ENCODE assay signal across 8 cellular contexts in genomic region chr20:37526238-37526838, GRCh38. TPM values are rescaled to one million over a fixed set of nuclear protein-coding genes. Genes with fewer than 3 reads are reported as not detected.
DNase-seq lines count a peak whose midpoint lies in the region; ATAC-seq and TF ChIP-seq lines count a peak whose summit lies in the region.

No MANE protein-coding gene starts in this region.

- peaks cover 51% of the 10 kb centered on the region for H3K4me1 Mint-ChIP-seq in activated naive CD8-positive, alpha-beta T cell (ENCODE audit: low read depth)

- peak overlapping the region; percentile 99 for H3K27ac Mint-ChIP-seq in activated naive CD8-positive, alpha-beta T cell

- H3K36me3 ChIP-seq in DND-41 (ENCODE audit: insufficient read depth, low read length): no peaks in the 10 kb centered on the region; the same call in 1 of the 2 replicates

- H4K20me1 ChIP-seq in DND-41 (ENCODE audit: insufficient read depth, low read length): peaks cover 35% of the 10 kb centered on the region

- no peak for TF ChIP-seq CTCF in DND-41 (IDR thresholded peaks at IDR 0.05; ENCODE audit: borderline replicate concordance, extremely low read depth, low read length, poor library complexity, severe bottlenecking)

- H3K27me3 Mint-ChIP-seq in activated naive CD8-positive, alpha-beta T cell: no peaks in the 10 kb centered on the region

- DNase-seq in DND-41 (no peak), left ventricle myocardium superior (peak; percentile 49), pulmonary artery endothelial cell (ENCODE audit: low read depth, low spot score) (peak; percentile 92), KG1 (lab: John Stamatoyannopoulos, UW) (no peak)
- no peak for DNase-seq in Jurkat, Clone E6-1 (ENCODE audit: low read depth, low spot score)
- no peak for DNase-seq in stimulated activated CD4-positive, alpha-beta T cell treated with anti-CD3 and anti-CD28 coated beads, Interleukin-12 subunit alpha, Interleukin-12 subunit beta, amount 100 ng/mL, for 4 hours

- ATAC-seq in DND-41 (ENCODE audit: insufficient read depth, low read depth) (no peak), left ventricle myocardium superior (peak; percentile 5), HG02938 (IDR thresholded peaks at IDR 0.05; ENCODE audit: unreplicated experiment) (no peak)

- peaks cover 39% of the 10 kb centered on the region for H3K4me1 ChIP-seq in DND-41 (ENCODE audit: insufficient read depth, low read length)

- intact Hi-C loops in left ventricle myocardium superior (cut with micrococcal nuclease): no loop called here

- peak overlapping the region; percentile 70 for H3K9ac ChIP-seq in DND-41 (ENCODE audit: low read depth, low read length)

- peak overlapping the region; percentile 85 for H3K4me3 Mint-ChIP-seq in activated naive CD8-positive, alpha-beta T cell

- peak overlapping the region; percentile 89 for H3K4me2 ChIP-seq in DND-41 (ENCODE audit: insufficient read depth, low read length)

- H2AFZ ChIP-seq in DND-41 (ENCODE audit: low read depth, low read length): no peak overlapping the region

- H3K36me3 Mint-ChIP-seq in activated naive CD8-positive, alpha-beta T cell: no peaks in the 10 kb centered on the region

- H3K4me3 ChIP-seq in DND-41 (ENCODE audit: low read depth in 1 of 2, low read length in 2 of 2): peak overlapping the region; percentile 63 to 77; a peak in 3 of 4 replicates
- peak overlapping the region; percentile 92 for H3K4me3 ChIP-seq in Jurkat, Clone E6-1 (ENCODE audit: low read length)

- peak overlapping the region; percentile 98 for H3K27ac ChIP-seq in DND-41 (ENCODE audit: low read length)

- no peaks in the 10 kb centered on the region for H3K27me3 ChIP-seq in DND-41 (ENCODE audit: insufficient read depth, low read length, poor library complexity)

- no peaks in the 10 kb centered on the region for H3K9me3 Mint-ChIP-seq in activated naive CD8-positive, alpha-beta T cell (ENCODE audit: low read depth)

- no peaks in the 10 kb centered on the region for H3K9me3 ChIP-seq in DND-41 (ENCODE audit: insufficient read depth, low read length, severe bottlenecking)

- peaks cover 58% of the 10 kb centered on the region for H3K79me2 ChIP-seq in DND-41 (ENCODE audit: insufficient read depth, low read length)

RNA-seq across cellular contexts. Expression of gene BLCAP, which starts 1.3 kb away (rescaled TPM):
- 24.7 TPM for polyA plus RNA-seq in Jurkat, Clone E6-1 (2012; ENCODE audit: insufficient read depth, insufficient read length)
- 93.8 TPM for total RNA-seq in left ventricle myocardium superior
- 36.8 and 48.1 TPM in 2 replicates for total RNA-seq in pulmonary artery endothelial cell

RNA-seq across cellular contexts. Expression of gene NNAT, which starts 5.3 kb away (rescaled TPM):
- polyA plus RNA-seq in Jurkat, Clone E6-1 (2012; ENCODE audit: insufficient read depth, insufficient read length): not detected
- total RNA-seq in left ventricle myocardium superior (0.25 TPM), pulmonary artery endothelial cell (not detected in 2 replicates)

Comparison
In these comparisons a context has a peak if more than half of its experiments do, and no peak if none do; other contexts are left out.
1. DNase-seq: peak in left ventricle myocardium superior (single experiment) and pulmonary artery endothelial cell (single experiment); none in DND-41 (single experiment), Jurkat, Clone E6-1 (single experiment), stimulated activated CD4-positive, alpha-beta T cell treated with anti-CD3 and anti-CD28 coated beads, Interleukin-12 subunit alpha, Interleukin-12 subunit beta, amount 100 ng/mL, for 4 hours (single experiment) and KG1 (single experiment).